14 cellular contexts compared by ENCODE assay signal in genomic region chr11:44990665-44991064, GRCh38.
"Had no signal": no experiment of that assay in that cellular context is flagged by ENCODE, and none has a peak within 500 bp of the region (broad histone marks: within the 10 kb centered on the region; RNA-seq: fewer than 3 reads in every experiment).

No MANE protein-coding gene starts in this region.

- H3K4me1 ChIP-seq: adrenal gland had no signal

- H3K9me3 ChIP-seq: adrenal gland, gastroesophageal sphincter, lower lobe of right lung, stomach, thoracic aorta had no signal

- H3K36me3 ChIP-seq: adrenal gland, gastroesophageal sphincter, lower lobe of right lung, stomach, thoracic aorta, WERI-Rb-1 had no signal

- DNase-seq: activated CD4-positive, alpha-beta T cell treated with anti-CD3 and anti-CD28 coated beads for 4 hours; activated CD8-positive, alpha-beta memory T cell treated with anti-CD3 and anti-CD28 coated beads for 24 hours; activated naive CD4-positive, alpha-beta T cell treated with anti-CD3 and anti-CD28 coated beads, Interleukin-2, amount 10 ng/mL, durations not matched to agents 7 days and 5 days; effector memory CD8-positive, alpha-beta T cell; kidney glomerular epithelial cell; lower lobe of right lung; naive thymus-derived CD4-positive, alpha-beta T cell; stimulated activated CD4-positive, alpha-beta T cell treated with anti-CD3 and anti-CD28 coated beads, Interleukin-4, amount 100 ng/mL, for 4 hours; WERI-Rb-1 had no signal

- ATAC-seq: activated T-helper 17 cell treated with anti-CD3 and anti-CD28 coated beads, Interleukin-2, amount 50 U/mL, for 72 hours; effector memory CD8-positive, alpha-beta T cell; lower lobe of right lung; naive thymus-derived CD4-positive, alpha-beta T cell had no signal

- H3K27me3 ChIP-seq: adrenal gland, gastroesophageal sphincter, stomach had no signal

- H3K4me3 ChIP-seq: adrenal gland, gastroesophageal sphincter, lower lobe of right lung, stomach had no signal

- H3K27ac ChIP-seq: adrenal gland, lower lobe of right lung, stomach, thoracic aorta, WERI-Rb-1 had no signal
